13 cellular contexts compared by ENCODE assay signal in the genomic region with DNA sequence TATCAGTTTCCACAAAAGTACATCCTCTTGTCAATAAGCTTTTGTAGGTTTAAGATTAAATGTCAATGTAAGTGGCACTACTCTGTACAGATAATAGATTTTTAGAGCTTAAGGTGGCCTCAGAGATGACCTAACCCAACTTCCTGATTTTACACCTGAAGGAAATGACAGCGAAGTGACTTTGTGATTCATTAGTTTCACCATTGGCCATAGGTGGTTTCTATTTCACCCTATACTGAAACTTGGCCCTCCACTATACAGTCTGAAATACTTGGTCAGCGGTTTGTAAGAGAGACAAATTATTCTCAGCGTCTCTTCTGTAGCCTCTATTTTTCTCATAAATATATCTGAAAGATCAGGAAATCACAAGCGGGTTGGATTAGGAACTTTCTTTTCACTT.
A peak's percentile ranks its signal among the peaks of the same experiment; 100 is the strongest.
DNase-seq lines count a peak whose midpoint lies in the region; ATAC-seq lines count a peak whose summit lies in the region.
"Had no signal": no experiment of that assay in that cellular context is flagged by ENCODE, and none has a peak within 500 bp of the region (broad histone marks: within the 10 kb centered on the region; RNA-seq: fewer than 3 reads in every experiment).

No MANE protein-coding gene starts in this region.

- H3K9me3 ChIP-seq in SK-N-MC (ENCODE audit: low read depth, low read length) = no peaks in the 10 kb centered on the region
- H3K9me3 ChIP-seq: esophagus muscularis mucosa had no signal

- H3K27ac ChIP-seq in SK-N-MC = peak overlapping the region; percentile 81
- H3K27ac ChIP-seq: esophagus muscularis mucosa had no signal

- no peak overlapping the region for H3K9ac ChIP-seq in SK-N-MC (ENCODE audit: insufficient read length)

- DNase-seq in SK-N-MC (ENCODE audit: low read depth, low spot score) = no peak
- no peak for DNase-seq in ACHN
- no peak for DNase-seq in stimulated activated naive CD4-positive, alpha-beta T cell treated with Interleukin-2 at 50 U/mL for 16 hours (lab: John Stamatoyannopoulos, UW)
- no peak for DNase-seq in amygdala (lab: John Stamatoyannopoulos, UW)
- DNase-seq: activated CD8-positive, alpha-beta T cell treated with anti-CD3 and anti-CD28 coated beads for 36 hours; activated naive CD4-positive, alpha-beta T cell treated with anti-CD3 and anti-CD28 coated beads, Interleukin-2, amount 50 U/mL, for 16 hours; Karpas-422; mesendoderm had no signal

- H3K4me3 ChIP-seq in SK-N-MC = no peak overlapping the region
- H3K4me3 ChIP-seq: esophagus muscularis mucosa had no signal

- H3K36me3 ChIP-seq in SK-N-MC (ENCODE audit: insufficient read depth, low read length) = no peaks in the 10 kb centered on the region
- H3K36me3 ChIP-seq: esophagus muscularis mucosa had no signal

- ATAC-seq in GM18873 (IDR thresholded peaks at IDR 0.05; ENCODE audit: low FRiP score, unreplicated experiment) (peak; percentile 87), GM21576 (IDR thresholded peaks at IDR 0.05; ENCODE audit: unreplicated experiment) (peak; percentile 97), HG03095 (IDR thresholded peaks at IDR 0.05; ENCODE audit: unreplicated experiment) (peak; percentile 89), HG03039 (IDR thresholded peaks at IDR 0.05; ENCODE audit: unreplicated experiment) (no peak)
- ATAC-seq: activated CD8-positive, alpha-beta T cell treated with anti-CD3 and anti-CD28 coated beads for 36 hours had no signal

- in situ Hi-C loops in ACHN (cut with HindIII; ENCODE audit: low pct_ligation_motif_present, low pct_unique_long_range_greater_than_20kb, low sequenced_read_pairs) = no loop called here
